In genomic region chr4:140689628-140690027, GRCh38 we compare ENCODE assay signal across 16 cellular contexts.
"Had no signal": no experiment of that assay in that cellular context is flagged by ENCODE, and none has a peak within 500 bp of the region (broad histone marks: within the 10 kb centered on the region; RNA-seq: fewer than 3 reads in every experiment).

No MANE protein-coding gene starts in this region.

- FAIRE-seq: endometrium, pancreas, TTC549 had no signal

- H3K4me1 ChIP-seq: pancreas had no signal

- H3K36me3 ChIP-seq: brain microvascular endothelial cell, neural progenitor cell, pancreas had no signal

- ATAC-seq: activated naive CD4-positive, alpha-beta T cell treated with anti-CD3 and anti-CD28 coated beads, Interleukin-2, amount 50 U/mL, for 72 hours had no signal

- H3K9me3 ChIP-seq: esophagus squamous epithelium, pancreas, tibial nerve had no signal

- H3K4me3 ChIP-seq: esophagus squamous epithelium, neural progenitor cell, pancreas, tibial nerve had no signal

- H3K27me3 ChIP-seq: brain microvascular endothelial cell, esophagus squamous epithelium, neural progenitor cell, pancreas, tibial nerve had no signal

- DNase-seq: activated CD4-positive, alpha-beta T cell treated with anti-CD3 and anti-CD28 coated beads, Interleukin-2, amount 50 U/mL, for 1 hour; activated T-cell treated with anti-CD3 and anti-CD28 coated beads, Interleukin-2, amount 50 U/mL, for 1 hour; amniotic stem cell; brain microvascular endothelial cell; esophagus squamous epithelium; foreskin fibroblast; left ventricle myocardium superior; pancreas; retina; stimulated activated CD4-positive, alpha-beta T cell treated with anti-CD3 and anti-CD28 coated beads, Interleukin-4, amount 100 ng/mL, for 4 hours; T-helper 2 cell had no signal

- H3K27ac ChIP-seq: brain microvascular endothelial cell, neural progenitor cell, pancreas, tibial nerve had no signal
